Comparison of ENCODE assay signal across 15 cellular contexts in the genomic region with DNA sequence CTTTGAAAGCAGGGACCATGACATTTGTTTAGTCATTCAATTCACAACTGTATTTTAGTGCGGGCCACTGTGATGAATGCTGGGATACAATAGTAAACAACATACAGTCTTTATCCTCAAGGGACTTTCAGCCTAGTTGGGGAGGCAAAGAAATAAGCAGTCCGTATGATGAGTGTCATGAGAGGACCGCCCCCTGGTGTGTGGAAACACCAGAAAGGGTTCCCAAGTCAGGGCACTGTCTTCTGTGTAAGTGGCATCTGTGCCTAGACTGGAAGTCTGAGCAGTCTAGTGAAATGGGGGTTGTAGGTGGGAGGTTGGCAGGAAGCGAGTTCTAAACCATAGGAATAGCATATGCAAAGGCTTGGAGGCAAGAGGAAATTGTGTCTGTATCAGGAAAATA.
"Had no signal": no experiment of that assay in that cellular context is flagged by ENCODE, and none has a peak within 500 bp of the region (broad histone marks: within the 10 kb centered on the region; RNA-seq: fewer than 3 reads in every experiment).

No MANE protein-coding gene starts in this region.

- DNase-seq: activated CD4-positive, alpha-beta T cell treated with anti-CD3 and anti-CD28 coated beads, Interleukin-2, amount 50 U/mL, for 48 hours; activated CD8-positive, alpha-beta memory T cell treated with anti-CD3 and anti-CD28 coated beads, Interleukin-2, amount 10 ng/mL, durations not matched to agents 7 days and 5 days; activated gamma-delta T cell; activated naive CD8-positive, alpha-beta T cell treated with anti-CD3 and anti-CD28 coated beads for 36 hours; activated T-cell treated with anti-CD3 and anti-CD28 coated beads, Interleukin-2, amount 50 U/mL, for 4 hours; anterior cingulate cortex; foreskin fibroblast; mucosa of descending colon; naive thymus-derived CD8-positive, alpha-beta T cell; retina; stimulated activated CD4-positive, alpha-beta T cell treated with anti-CD3 and anti-CD28 coated beads, Interleukin-4, amount 100 ng/mL, for 1 hour had no signal

- FAIRE-seq: urothelium cell line had no signal

- H3K27me3 ChIP-seq: neutrophil had no signal

- H3K9me3 ChIP-seq: mucosa of descending colon, neutrophil had no signal

- ATAC-seq: activated CD4-positive, CD25-positive, alpha-beta regulatory T cell treated with anti-CD3 and anti-CD28 coated beads, Interleukin-2, amount 50 U/mL, for 24 hours; activated CD8-positive, alpha-beta memory T cell treated with anti-CD3 and anti-CD28 coated beads, Interleukin-2, amount 10 ng/mL, durations not matched to agents 7 days and 5 days; activated T-cell treated with anti-CD3 and anti-CD28 coated beads, Interleukin-2, amount 50 U/mL, for 4 hours; esophagus mucosa; mucosa of descending colon; naive thymus-derived CD8-positive, alpha-beta T cell had no signal

- H3K27ac ChIP-seq: neutrophil had no signal

- H3K36me3 ChIP-seq: neutrophil had no signal

- H3K4me3 ChIP-seq: mucosa of descending colon had no signal
